10 cellular contexts compared by ENCODE assay signal in genomic region chr22:38674888-38675287, GRCh38.
"Had no signal": no experiment of that assay in that cellular context is flagged by ENCODE, and none has a peak within 500 bp of the region (broad histone marks: within the 10 kb centered on the region; RNA-seq: fewer than 3 reads in every experiment).

No MANE protein-coding gene starts in this region.

- H3K9me3 Mint-ChIP-seq: activated CD4-positive, alpha-beta memory T cell treated with anti-CD3 and anti-CD28 coated beads for 36 hours; nephron; T-cell had no signal

- H3K4me1 Mint-ChIP-seq: nephron, T-cell had no signal

- H3K4me3 Mint-ChIP-seq: activated CD4-positive, alpha-beta memory T cell treated with anti-CD3 and anti-CD28 coated beads for 36 hours; activated T-cell treated with anti-CD3 and anti-CD28 coated beads, Interleukin-2, amount 50 U/mL, for 72 hours; nephron; T-cell had no signal

- DNase-seq: activated CD4-positive, alpha-beta memory T cell treated with anti-CD3 and anti-CD28 coated beads for 36 hours; activated gamma-delta T cell treated with Interleukin-2 at 50 U/mL for 16 hours; activated T-cell treated with anti-CD3 and anti-CD28 coated beads, Interleukin-2, amount 50 U/mL, for 72 hours; mesenchymal stem cell; stimulated activated CD4-positive, alpha-beta T cell treated with anti-CD3 and anti-CD28 coated beads, Interleukin-12 subunit alpha, Interleukin-12 subunit beta, amount 100 ng/mL, for 4 hours; stimulated activated naive CD8-positive, alpha-beta T cell treated with anti-CD3 and anti-CD28 coated beads, Interleukin-15, Interleukin-2, amounts not matched to agents 100 U/mL and 50 U/mL, for 24 hours; T-cell; upper lobe of right lung had no signal

- H3K27ac Mint-ChIP-seq: activated CD4-positive, alpha-beta memory T cell treated with anti-CD3 and anti-CD28 coated beads for 36 hours; activated T-cell treated with anti-CD3 and anti-CD28 coated beads, Interleukin-2, amount 50 U/mL, for 72 hours; nephron; T-cell had no signal

- ATAC-seq: activated T-cell treated with anti-CD3 and anti-CD28 coated beads, Interleukin-2, amount 50 U/mL, for 72 hours; esophagus mucosa; stimulated activated naive CD8-positive, alpha-beta T cell treated with anti-CD3 and anti-CD28 coated beads, Interleukin-15, Interleukin-2, amounts not matched to agents 100 U/mL and 50 U/mL, for 24 hours; T-cell; upper lobe of right lung had no signal

- H3K27me3 Mint-ChIP-seq: activated CD4-positive, alpha-beta memory T cell treated with anti-CD3 and anti-CD28 coated beads for 36 hours; T-cell had no signal
